In the genomic region with DNA sequence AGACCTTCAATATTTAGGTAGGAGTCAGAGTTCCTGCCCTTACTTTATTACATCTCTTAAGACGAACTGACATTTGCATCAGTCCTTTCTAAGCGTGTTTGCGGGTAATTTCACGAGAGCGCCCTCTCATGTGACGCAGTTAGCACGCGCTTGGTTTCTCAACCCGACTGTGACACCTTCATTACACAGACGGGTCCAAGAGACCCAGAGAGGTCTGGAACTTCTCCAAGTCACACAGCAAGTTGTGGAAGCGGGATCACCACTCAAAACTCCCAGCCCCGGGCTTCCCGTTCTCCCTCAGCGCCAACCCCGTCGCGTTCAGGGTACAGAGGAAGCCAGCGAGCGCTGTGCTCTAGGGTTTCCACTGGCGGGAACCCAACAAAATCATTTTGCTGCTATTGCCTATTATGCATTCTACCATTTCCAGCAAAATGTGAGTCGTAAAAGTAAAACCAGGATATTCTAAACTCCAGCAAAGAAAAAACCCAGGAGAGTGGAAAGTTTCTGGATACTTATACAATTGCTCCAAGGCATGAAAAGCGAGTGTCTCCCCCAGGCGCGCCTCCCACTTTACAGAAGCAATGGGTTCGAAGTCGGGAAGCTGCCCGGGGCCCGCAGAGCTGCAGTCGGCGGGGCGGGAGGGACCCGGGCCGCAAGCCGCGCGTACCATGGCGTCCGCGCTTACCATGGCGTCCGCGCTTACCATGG, we compare ENCODE assay signal across 8 cellular contexts. TPM values are rescaled to one million over a fixed set of nuclear protein-coding genes. Genes with fewer than 3 reads are reported as not detected.
DNase-seq lines count a peak whose midpoint lies in the region; TF ChIP-seq lines count a peak whose summit lies in the region.

No MANE protein-coding gene starts in this region.

- H3K4me3 ChIP-seq in GM23248 (peak overlapping the region; percentile 83), Karpas-422 (ENCODE audit: low read length) (peak overlapping the region; percentile 87), right atrium auricular region (peak overlapping the region; percentile 68 to 71), uterus (peak overlapping the region; percentile 67 to 72)

- no peaks in the 10 kb centered on the region for H3K36me3 ChIP-seq in GM23248 (ENCODE audit: low read depth)
- H3K36me3 ChIP-seq in Karpas-422 (ENCODE audit: insufficient read depth, low read length), result peaks cover 14% of the 10 kb centered on the region
- H3K36me3 ChIP-seq in right atrium auricular region, result no peaks in the 10 kb centered on the region
- H3K36me3 ChIP-seq in uterus, result no peaks in the 10 kb centered on the region

- H3K27me3 ChIP-seq in GM23248 (replicated peaks; ENCODE audit: insufficient read depth) (no peaks in the 10 kb centered on the region), Karpas-422 (ENCODE audit: low read length) (no peaks in the 10 kb centered on the region), right atrium auricular region (no peaks in the 10 kb centered on the region), uterus (no peaks in the 10 kb centered on the region)

- no peak for TF ChIP-seq POLR2A in uterus (IDR thresholded peaks at IDR 0.05)

- H3K4me1 ChIP-seq in GM23248 (ENCODE audit: insufficient read depth) (peaks cover 20% of the 10 kb centered on the region), Karpas-422 (ENCODE audit: low read length) (peaks cover 18% of the 10 kb centered on the region), right atrium auricular region (peaks cover 0 to 19% of the 10 kb centered on the region in 2 donors), uterus (peaks cover 3 to 7% of the 10 kb centered on the region in 2 donors)

- intact Hi-C loops in uterus (cut with DNase I; ENCODE audit: low total_unique reads), result no loop called here

- H3K4me2 ChIP-seq in GM23248 (ENCODE audit: unreplicated experiment) (peak overlapping the region; percentile 97), Karpas-422 (ENCODE audit: low read depth, low read length, poor library complexity, severe bottlenecking) (peak overlapping the region; percentile 97)

- H3K9me2 ChIP-seq in GM23248 (ENCODE audit: insufficient read depth) (no peaks in the 10 kb centered on the region), Karpas-422 (replicated peaks; ENCODE audit: insufficient read depth, low read length) (no peaks in the 10 kb centered on the region)

- in situ Hi-C loops in GM23248 (cut with MboI), result no loop called here

- peaks cover 31% of the 10 kb centered on the region for H3F3A ChIP-seq in GM23248 (ENCODE audit: insufficient read depth)

- peaks cover 41% of the 10 kb centered on the region for H3K79me2 ChIP-seq in GM23248 (ENCODE audit: insufficient read depth)
- peaks cover 45% of the 10 kb centered on the region for H3K79me2 ChIP-seq in Karpas-422 (ENCODE audit: low read length)

- H3K9ac ChIP-seq in GM23248, result peak overlapping the region; percentile 95
- H3K9ac ChIP-seq in Karpas-422 (ENCODE audit: low read length), result peak overlapping the region; percentile 87

- WGBS in GM23248 (ENCODE audit: low coverage in 1 of 2, low lambda C conversion rate in 2 of 2, missing lambda C conversion rate in 2 of 2), 2 experiments, result 1% methylated on average over 28 to 42 of the region's 42 CpGs

- H3K9me3 ChIP-seq in GM23248 (ENCODE audit: low read depth) (no peaks in the 10 kb centered on the region), Karpas-422 (ENCODE audit: low read length) (no peaks in the 10 kb centered on the region), right atrium auricular region (peaks cover 0 to 8% of the 10 kb centered on the region in 2 donors), uterus (no peaks in the 10 kb centered on the region)

- H4K20me1 ChIP-seq in GM23248 (ENCODE audit: insufficient read depth), result no peaks in the 10 kb centered on the region
- H4K20me1 ChIP-seq in Karpas-422 (ENCODE audit: insufficient read depth, low read depth, low read length), result no peaks in the 10 kb centered on the region

- TF ChIP-seq CTCF in right atrium auricular region (IDR thresholded peaks at IDR 0.05) (no peak), uterus (IDR thresholded peaks at IDR 0.05) (no peak)

- H2AFZ ChIP-seq in GM23248, result peak overlapping the region; percentile 84
- H2AFZ ChIP-seq in Karpas-422 (ENCODE audit: low read length), result peak overlapping the region; percentile 96

- DNase-seq in GDM1 (lab: John Stamatoyannopoulos, UW), result peak; percentile 54
- DNase-seq in GM23248, result peak; percentile 95
- DNase-seq in Karpas-422, result peak; percentile 93
- DNase-seq in SW 1271 (lab: John Stamatoyannopoulos, UW), result peak; percentile 24 to 34
- peak; percentile 86 for DNase-seq in amniotic epithelial cell (ENCODE audit: low read depth)
- peak; percentile 92 for DNase-seq in right atrium auricular region (ENCODE audit: low spot score)
- peak; percentile 76 for DNase-seq in putamen (ENCODE audit: low spot score)
- peak; percentile 75 to 79 for DNase-seq in uterus

- H3K27ac ChIP-seq in GM23248, result peak overlapping the region; percentile 76
- H3K27ac ChIP-seq in Karpas-422 (ENCODE audit: low read length), result peak overlapping the region; percentile 55; the same call in 1 of the 2 replicates
- peak overlapping the region; percentile 82 to 85 for H3K27ac ChIP-seq in right atrium auricular region
- peak overlapping the region; percentile 73 to 82 for H3K27ac ChIP-seq in uterus

RNA-seq across cellular contexts. Expression of gene ENOSF1, which starts 0.6 kb away (rescaled TPM):
- total RNA-seq in GM23248 (2014; rRNA removed; shearing (Covaris generic)), result 17.5 and 24.3 TPM in 2 replicates
- polyA plus RNA-seq in GM23248 (2016; fragmentation: Nextera tagmentation; extraction: Ambion mirVana), result 18.0 and 20.0 TPM in 2 replicates
- 54.6 and 68.7 TPM in 2 replicates for total RNA-seq in Karpas-422 (2014; rRNA removed; shearing (Covaris generic); ENCODE audit: low replicate concordance)
- 10 to 100 TPM; 13.7 to 24.4 TPM for total RNA-seq in right atrium auricular region
- 100 to 1,000 TPM in 1 of 4 donors, 10 to 100 TPM in 3; 12.0 to 110 (median 38.5) TPM for total RNA-seq in uterus

RNA-seq across cellular contexts. Expression of gene TYMS, which starts 54.4 kb away (rescaled TPM):
- total RNA-seq in GM23248 (2014; rRNA removed; shearing (Covaris generic)), result 16.8 and 17.7 TPM in 2 replicates
- polyA plus RNA-seq in GM23248 (2016; fragmentation: Nextera tagmentation; extraction: Ambion mirVana), result 71.5 and 72.8 TPM in 2 replicates
- 21.8 and 42.3 TPM in 2 replicates for total RNA-seq in Karpas-422 (2014; rRNA removed; shearing (Covaris generic); ENCODE audit: low replicate concordance)
- total RNA-seq in right atrium auricular region (under 1 TPM; 0.86 to 0.89 TPM), uterus (10 to 100 TPM in 1 of 4 donors, 1 to 10 TPM in 1, under 1 TPM in 1, not detected in 1; 0.26 to 28.6 (median 4.8) TPM)

Comparison
In these comparisons a context has a peak if more than half of its experiments do, and no peak if none do; other contexts are left out.
1. Peak in every context shown above with its lines: DNase-seq, H3K4me3 ChIP-seq and H3K27ac ChIP-seq.
2. DNase-seq: peak in every context shown above with its lines; median percentile 95 in GM23248; 93 in Karpas-422; 92 in right atrium auricular region; 86 in amniotic epithelial cell; 77 in uterus; 76 in putamen; 54 in GDM1; 29 in SW 1271.